2 cellular contexts compared by ENCODE assay signal in genomic region chr5:169629847-169630548, GRCh38.
TF ChIP-seq lines count a peak whose summit lies in the region.

No MANE protein-coding gene starts in this region.

TF ChIP-seq in A549, 52 proteins besides CTCF, POLR2A, EP300 and RAD21 (continued from another document and continues in another):
- no peak for TF ChIP-seq HES2 (IDR thresholded peaks at IDR 0.05)
- TF ChIP-seq, protein P1, sequence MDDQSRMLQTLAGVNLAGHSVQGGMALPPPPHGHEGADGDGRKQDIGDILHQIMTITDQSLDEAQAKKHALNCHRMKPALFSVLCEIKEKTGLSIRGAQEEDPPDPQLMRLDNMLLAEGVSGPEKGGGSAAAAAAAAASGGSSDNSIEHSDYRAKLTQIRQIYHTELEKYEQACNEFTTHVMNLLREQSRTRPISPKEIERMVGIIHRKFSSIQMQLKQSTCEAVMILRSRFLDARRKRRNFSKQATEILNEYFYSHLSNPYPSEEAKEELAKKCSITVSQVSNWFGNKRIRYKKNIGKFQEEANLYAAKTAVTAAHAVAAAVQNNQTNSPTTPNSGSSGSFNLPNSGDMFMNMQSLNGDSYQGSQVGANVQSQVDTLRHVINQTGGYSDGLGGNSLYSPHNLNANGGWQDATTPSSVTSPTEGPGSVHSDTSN (IDR thresholded peaks at IDR 0.05): no peak
- TF ChIP-seq RCOR1 (IDR thresholded peaks at IDR 0.05; ENCODE audit: low read depth, low read length): no peak
- no peak for TF ChIP-seq RFX5 (IDR thresholded peaks at IDR 0.05)
- no peak for TF ChIP-seq POLR2AphosphoS2 (conservative IDR thresholded peaks at IDR 0.05; ENCODE audit: low read length)
- TF ChIP-seq ZFP36 (IDR thresholded peaks at IDR 0.05; ENCODE audit: borderline replicate concordance, partially characterized antibody): no peak
- TF ChIP-seq ZC3H11A (IDR thresholded peaks at IDR 0.05): no peak
- no peak for TF ChIP-seq CBX2 (IDR thresholded peaks at IDR 0.05; ENCODE audit: borderline replicate concordance, low read depth)
- TF ChIP-seq CEBPB (IDR thresholded peaks at IDR 0.05): no peak
- TF ChIP-seq, protein P2, sequence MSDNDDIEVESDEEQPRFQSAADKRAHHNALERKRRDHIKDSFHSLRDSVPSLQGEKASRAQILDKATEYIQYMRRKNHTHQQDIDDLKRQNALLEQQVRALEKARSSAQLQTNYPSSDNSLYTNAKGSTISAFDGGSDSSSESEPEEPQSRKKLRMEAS (IDR thresholded peaks at IDR 0.05): peak; percentile 39; the same call in 1 of the 2 replicates
- TF ChIP-seq RNF2 (IDR thresholded peaks at IDR 0.05; ENCODE audit: borderline replicate concordance, low read depth): no peak
- TF ChIP-seq BHLHE40 (IDR thresholded peaks at IDR 0.05; ENCODE audit: low read depth, low read length): no peak
- TF ChIP-seq NR3C1 (IDR thresholded peaks at IDR 0.05): no peak
- TF ChIP-seq PHF8 (IDR thresholded peaks at IDR 0.05; ENCODE audit: borderline replicate concordance, low read depth): no peak
- no peak for TF ChIP-seq SREBF2 (IDR thresholded peaks at IDR 0.05)
- no peak for TF ChIP-seq MAZ (IDR thresholded peaks at IDR 0.05; ENCODE audit: borderline replicate concordance, low read depth, low read length)
- TF ChIP-seq, protein P3, sequence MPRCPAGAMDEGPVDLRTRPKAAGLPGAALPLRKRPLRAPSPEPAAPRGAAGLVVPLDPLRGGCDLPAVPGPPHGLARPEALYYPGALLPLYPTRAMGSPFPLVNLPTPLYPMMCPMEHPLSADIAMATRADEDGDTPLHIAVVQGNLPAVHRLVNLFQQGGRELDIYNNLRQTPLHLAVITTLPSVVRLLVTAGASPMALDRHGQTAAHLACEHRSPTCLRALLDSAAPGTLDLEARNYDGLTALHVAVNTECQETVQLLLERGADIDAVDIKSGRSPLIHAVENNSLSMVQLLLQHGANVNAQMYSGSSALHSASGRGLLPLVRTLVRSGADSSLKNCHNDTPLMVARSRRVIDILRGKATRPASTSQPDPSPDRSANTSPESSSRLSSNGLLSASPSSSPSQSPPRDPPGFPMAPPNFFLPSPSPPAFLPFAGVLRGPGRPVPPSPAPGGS (IDR thresholded peaks at IDR 0.05): no peak
- TF ChIP-seq, protein P4, sequence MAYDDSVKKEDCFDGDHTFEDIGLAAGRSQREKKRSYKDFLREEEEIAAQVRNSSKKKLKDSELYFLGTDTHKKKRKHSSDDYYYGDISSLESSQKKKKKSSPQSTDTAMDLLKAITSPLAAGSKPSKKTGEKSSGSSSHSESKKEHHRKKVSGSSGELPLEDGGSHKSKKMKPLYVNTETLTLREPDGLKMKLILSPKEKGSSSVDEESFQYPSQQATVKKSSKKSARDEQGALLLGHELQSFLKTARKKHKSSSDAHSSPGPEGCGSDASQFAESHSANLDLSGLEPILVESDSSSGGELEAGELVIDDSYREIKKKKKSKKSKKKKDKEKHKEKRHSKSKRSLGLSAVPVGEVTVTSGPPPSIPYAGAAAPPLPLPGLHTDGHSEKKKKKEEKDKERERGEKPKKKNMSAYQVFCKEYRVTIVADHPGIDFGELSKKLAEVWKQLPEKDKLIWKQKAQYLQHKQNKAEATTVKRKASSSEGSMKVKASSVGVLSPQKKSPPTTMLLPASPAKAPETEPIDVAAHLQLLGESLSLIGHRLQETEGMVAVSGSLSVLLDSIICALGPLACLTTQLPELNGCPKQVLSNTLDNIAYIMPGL (CRISPR knock-in tag; IDR thresholded peaks at IDR 0.05; ENCODE audit: borderline replicate concordance): no peak
- TF ChIP-seq HOXB13 (CRISPR knock-in tag; IDR thresholded peaks at IDR 0.05; ENCODE audit: low read depth): no peak
- TF ChIP-seq, protein P5, sequence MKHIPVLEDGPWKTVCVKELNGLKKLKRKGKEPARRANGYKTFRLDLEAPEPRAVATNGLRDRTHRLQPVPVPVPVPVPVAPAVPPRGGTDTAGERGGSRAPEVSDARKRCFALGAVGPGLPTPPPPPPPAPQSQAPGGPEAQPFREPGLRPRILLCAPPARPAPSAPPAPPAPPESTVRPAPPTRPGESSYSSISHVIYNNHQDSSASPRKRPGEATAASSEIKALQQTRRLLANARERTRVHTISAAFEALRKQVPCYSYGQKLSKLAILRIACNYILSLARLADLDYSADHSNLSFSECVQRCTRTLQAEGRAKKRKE (CRISPR knock-in tag; IDR thresholded peaks at IDR 0.05; ENCODE audit: low read depth): no peak
- TF ChIP-seq EHMT2 (IDR thresholded peaks at IDR 0.05; ENCODE audit: low read depth): no peak
- peak; percentile 56 for TF ChIP-seq FOSL2 (IDR thresholded peaks at IDR 0.05)
- peak; percentile 73 for TF ChIP-seq FOSL2 (CRISPR knock-in tag; IDR thresholded peaks at IDR 0.05)
- TF ChIP-seq CBX8 (IDR thresholded peaks at IDR 0.05): no peak
- TF ChIP-seq E2F6 (IDR thresholded peaks at IDR 0.05; ENCODE audit: borderline replicate concordance, low read depth): no peak
- TF ChIP-seq TFCP2L1 (CRISPR knock-in tag; IDR thresholded peaks at IDR 0.05): no peak
- no peak for TF ChIP-seq ZSCAN20 (CRISPR knock-in tag; IDR thresholded peaks at IDR 0.05)
- TF ChIP-seq MYC (IDR thresholded peaks at IDR 0.05; ENCODE audit: borderline replicate concordance, low read length): no peak

TF ChIP-seq in SK-N-SH treated with all-trans-retinoic acid at 6 μM for 48 hours, 23 proteins besides CTCF, POLR2A, EP300 and RAD21 (continued from another document):
- TF ChIP-seq, protein P6, sequence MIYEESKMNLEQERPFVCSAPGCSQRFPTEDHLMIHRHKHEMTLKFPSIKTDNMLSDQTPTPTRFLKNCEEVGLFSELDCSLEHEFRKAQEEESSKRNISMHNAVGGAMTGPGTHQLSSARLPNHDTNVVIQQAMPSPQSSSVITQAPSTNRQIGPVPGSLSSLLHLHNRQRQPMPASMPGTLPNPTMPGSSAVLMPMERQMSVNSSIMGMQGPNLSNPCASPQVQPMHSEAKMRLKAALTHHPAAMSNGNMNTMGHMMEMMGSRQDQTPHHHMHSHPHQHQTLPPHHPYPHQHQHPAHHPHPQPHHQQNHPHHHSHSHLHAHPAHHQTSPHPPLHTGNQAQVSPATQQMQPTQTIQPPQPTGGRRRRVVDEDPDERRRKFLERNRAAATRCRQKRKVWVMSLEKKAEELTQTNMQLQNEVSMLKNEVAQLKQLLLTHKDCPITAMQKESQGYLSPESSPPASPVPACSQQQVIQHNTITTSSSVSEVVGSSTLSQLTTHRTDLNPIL (CRISPR knock-in tag; IDR thresholded peaks at IDR 0.05; ENCODE audit: low read depth): no peak
- TF ChIP-seq ISL1 (CRISPR knock-in tag; IDR thresholded peaks at IDR 0.05): no peak
- TF ChIP-seq GLIS3 (CRISPR knock-in tag; IDR thresholded peaks at IDR 0.05): no peak
- no peak for TF ChIP-seq ESRRG (CRISPR knock-in tag; IDR thresholded peaks at IDR 0.05)
- TF ChIP-seq ZFP30 (CRISPR knock-in tag; IDR thresholded peaks at IDR 0.05): no peak
- TF ChIP-seq, protein P7, sequence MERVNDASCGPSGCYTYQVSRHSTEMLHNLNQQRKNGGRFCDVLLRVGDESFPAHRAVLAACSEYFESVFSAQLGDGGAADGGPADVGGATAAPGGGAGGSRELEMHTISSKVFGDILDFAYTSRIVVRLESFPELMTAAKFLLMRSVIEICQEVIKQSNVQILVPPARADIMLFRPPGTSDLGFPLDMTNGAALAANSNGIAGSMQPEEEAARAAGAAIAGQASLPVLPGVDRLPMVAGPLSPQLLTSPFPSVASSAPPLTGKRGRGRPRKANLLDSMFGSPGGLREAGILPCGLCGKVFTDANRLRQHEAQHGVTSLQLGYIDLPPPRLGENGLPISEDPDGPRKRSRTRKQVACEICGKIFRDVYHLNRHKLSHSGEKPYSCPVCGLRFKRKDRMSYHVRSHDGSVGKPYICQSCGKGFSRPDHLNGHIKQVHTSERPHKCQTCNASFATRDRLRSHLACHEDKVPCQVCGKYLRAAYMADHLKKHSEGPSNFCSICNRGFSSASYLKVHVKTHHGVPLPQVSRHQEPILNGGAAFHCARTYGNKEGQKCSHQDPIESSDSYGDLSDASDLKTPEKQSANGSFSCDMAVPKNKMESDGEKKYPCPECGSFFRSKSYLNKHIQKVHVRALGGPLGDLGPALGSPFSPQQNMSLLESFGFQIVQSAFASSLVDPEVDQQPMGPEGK (CRISPR knock-in tag; IDR thresholded peaks at IDR 0.05; ENCODE audit: borderline replicate concordance): no peak
- TF ChIP-seq ARNTL (CRISPR knock-in tag; IDR thresholded peaks at IDR 0.05; ENCODE audit: borderline replicate concordance, low read depth): no peak
- TF ChIP-seq ZNF8 (CRISPR knock-in tag; IDR thresholded peaks at IDR 0.05): no peak
- no peak for TF ChIP-seq SNAI2 (CRISPR knock-in tag; IDR thresholded peaks at IDR 0.05)
- TF ChIP-seq RARB (CRISPR knock-in tag; IDR thresholded peaks at IDR 0.05): no peak
- no peak for TF ChIP-seq CSDC2 (CRISPR knock-in tag; IDR thresholded peaks at IDR 0.05)
- TF ChIP-seq POU6F1 (CRISPR knock-in tag; IDR thresholded peaks at IDR 0.05; ENCODE audit: borderline replicate concordance, low read depth): no peak
